14 cellular contexts compared by ENCODE assay signal in the genomic region with DNA sequence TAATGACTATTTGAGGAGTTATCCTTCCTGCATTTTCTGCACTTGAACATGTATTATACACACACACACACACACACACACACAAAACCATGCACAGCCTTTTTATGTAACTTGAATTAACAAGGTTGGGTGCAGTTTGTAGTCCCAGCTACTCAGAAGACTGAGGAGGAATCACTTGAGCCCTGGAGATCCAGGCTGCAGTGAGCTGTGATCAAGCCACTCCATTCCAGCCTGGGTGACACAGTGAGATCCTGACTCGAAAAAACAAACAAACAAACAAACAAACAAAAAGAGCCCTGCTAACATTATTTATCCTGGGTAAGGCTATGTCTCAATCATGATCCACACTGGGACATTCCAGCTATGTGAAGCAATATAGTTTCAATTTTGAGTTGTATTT.
"Had no signal": no experiment of that assay in that cellular context is flagged by ENCODE, and none has a peak within 500 bp of the region (broad histone marks: within the 10 kb centered on the region; RNA-seq: fewer than 3 reads in every experiment).

No MANE protein-coding gene starts in this region.

- H3K27me3 ChIP-seq: neutrophil, tibial nerve had no signal

- H3K4me3 ChIP-seq: lung, mucosa of descending colon, tibial nerve had no signal

- H3K9me3 ChIP-seq: mucosa of descending colon, neutrophil, tibial nerve had no signal

- H3K27me3 Mint-ChIP-seq: activated naive CD8-positive, alpha-beta T cell; naive thymus-derived CD8-positive, alpha-beta T cell had no signal

- H3K9me3 Mint-ChIP-seq: WTC11 had no signal

- H3K27ac Mint-ChIP-seq: activated naive CD8-positive, alpha-beta T cell; naive thymus-derived CD8-positive, alpha-beta T cell; WTC11 had no signal

- H3K4me3 Mint-ChIP-seq: activated naive CD8-positive, alpha-beta T cell; naive thymus-derived CD8-positive, alpha-beta T cell; WTC11 had no signal

- DNase-seq: activated effector memory CD4-positive, alpha-beta T cell treated with Interleukin-2 at 50 U/mL for 16 hours; effector memory CD4-positive, alpha-beta T cell; erythroblast; left colon; naive thymus-derived CD8-positive, alpha-beta T cell; posterior cingulate gyrus; small intestine had no signal

- H3K27ac ChIP-seq: neutrophil, tibial nerve had no signal

- H3K36me3 ChIP-seq: neutrophil, tibial nerve had no signal

- ATAC-seq: left colon; mucosa of descending colon; naive thymus-derived CD8-positive, alpha-beta T cell; SK-N-SH treated with all-trans-retinoic acid at 6 μM for 48 hours; WTC11 had no signal

- H3K4me1 Mint-ChIP-seq: naive thymus-derived CD8-positive, alpha-beta T cell had no signal
